9 cellular contexts compared by ENCODE assay signal in genomic region chr3:12136371-12136770, GRCh38. TPM values are rescaled to one million over a fixed set of nuclear protein-coding genes. Genes with fewer than 3 reads are reported as not detected.
"Had no signal": no experiment of that assay in that cellular context is flagged by ENCODE, and none has a peak within 500 bp of the region (broad histone marks: within the 10 kb centered on the region; RNA-seq: fewer than 3 reads in every experiment).

No MANE protein-coding gene starts in this region.

- H3K36me3 ChIP-seq: HAP-1 had no signal

- H3K27ac Mint-ChIP-seq: GM23338, H9, HFFc6 had no signal

- DNase-seq: GM23248, GOT3, H7, H9, HCEC 1CT, HFFc6 had no signal

- ATAC-seq: GM23338, HCT116 had no signal

- H3K9ac ChIP-seq: GM23248 had no signal

- H2AFZ ChIP-seq: GM23248, GM23338 had no signal

- H3K27ac ChIP-seq: GM23248 had no signal

- H3K9me3 ChIP-seq: HAP-1 had no signal

- H3K4me2 ChIP-seq: GM23338 had no signal

- H3K4me1 ChIP-seq: HAP-1 had no signal

- H3K9me3 Mint-ChIP-seq: GM23338, H9, HFFc6 had no signal

- H3K4me3 ChIP-seq: GM23248, GM23338, HAP-1 had no signal

RNA-seq across cellular contexts. Expression of gene TIMP4, which starts 22.3 kb away (rescaled TPM):
- polyA plus RNA-seq: GM23248 had no signal
